30 cellular contexts compared by ENCODE assay signal in genomic region chr16:57020651-57021050, GRCh38. TPM values are rescaled to one million over a fixed set of nuclear protein-coding genes. Genes with fewer than 3 reads are reported as not detected.
DNase-seq lines count a peak whose midpoint lies in the region; ATAC-seq, FAIRE-seq and TF ChIP-seq lines count a peak whose summit lies in the region.
"Had no signal": no experiment of that assay in that cellular context is flagged by ENCODE, and none has a peak within 500 bp of the region (broad histone marks: within the 10 kb centered on the region; RNA-seq: fewer than 3 reads in every experiment).

No MANE protein-coding gene starts in this region.

- peak; percentile 27 for DNase-seq in activated T-cell treated with anti-CD3 and anti-CD28 coated beads, Interleukin-2, amount 50 U/mL, for 24 hours
- DNase-seq in activated T-cell treated with anti-CD3 and anti-CD28 coated beads, Interleukin-2, amount 50 U/mL, for 1 hour = no peak
- DNase-seq in CD8-positive, alpha-beta T cell = no peak
- DNase-seq in bronchial epithelial cell (ENCODE audit: low read depth) = no peak
- no peak for DNase-seq in progenitor cell of endocrine pancreas (ENCODE audit: low spot score, unreplicated experiment)
- no peak for DNase-seq in HAP-1 (ENCODE audit: low spot score in 2 of 2)
- DNase-seq in frontal cortex (ENCODE audit: low spot score in 2 of 2) = no peak
- DNase-seq: activated B cell treated with CpG ODN at 0.5 μM for 24 hours; activated T-cell treated with anti-CD3 and anti-CD28 coated beads, Interleukin-2, amount 50 U/mL, for 72 hours; BE2C; DMS79; GDM1; left ventricle myocardium superior; NCI-H1092 treated with DMSO at 0.1 percent for 48 hours; NCI-H1930; NCI-H69; SIG-M5; stimulated activated CD4-positive, alpha-beta T cell treated with anti-CD3 and anti-CD28 coated beads, Interleukin-2, amount 100 ng/mL, for 24 hours; transverse colon had no signal

- H3K36me3 Mint-ChIP-seq in activated T-cell treated with anti-CD3 and anti-CD28 coated beads, Interleukin-2, amount 50 U/mL, for 24 hours (ENCODE audit: low read depth) = peaks cover 94% of the 10 kb centered on the region
- H3K36me3 Mint-ChIP-seq in CD8-positive, alpha-beta T cell = peaks cover 88% of the 10 kb centered on the region
- H3K36me3 Mint-ChIP-seq in progenitor cell of endocrine pancreas (ENCODE audit: insufficient read depth) = no peaks in the 10 kb centered on the region
- H3K36me3 Mint-ChIP-seq: brain, mesothelial cell of epicardium had no signal

- TF ChIP-seq CTCF in CD8-positive, alpha-beta T cell (IDR thresholded peaks at IDR 0.05) = no peak
- TF ChIP-seq CTCF in bronchial epithelial cell (IDR thresholded peaks at IDR 0.05; ENCODE audit: insufficient read depth, low read length, severe bottlenecking) (no peak), progenitor cell of endocrine pancreas (IDR thresholded peaks at IDR 0.05; ENCODE audit: unreplicated experiment) (no peak)

- no peak for ATAC-seq in CD8-positive, alpha-beta T cell
- no peak for ATAC-seq in GM21447 (IDR thresholded peaks at IDR 0.05; ENCODE audit: unreplicated experiment)
- ATAC-seq: activated T-cell treated with anti-CD3 and anti-CD28 coated beads, Interleukin-2, amount 50 U/mL, for 72 hours; left ventricle myocardium superior had no signal

- peaks cover 54% of the 10 kb centered on the region for H3K36me3 ChIP-seq in CD8-positive, alpha-beta T cell (ENCODE audit: insufficient read depth, low read length)
- H3K36me3 ChIP-seq in bronchial epithelial cell (ENCODE audit: control insufficient read depth, insufficient read depth, low read length) = no peaks in the 10 kb centered on the region
- no peaks in the 10 kb centered on the region for H3K36me3 ChIP-seq in HAP-1 (replicated peaks)
- H3K36me3 ChIP-seq: BE2C had no signal

- H3K4me3 ChIP-seq in CD8-positive, alpha-beta T cell (ENCODE audit: low read depth, low read length) = no peak overlapping the region
- H3K4me3 ChIP-seq in bronchial epithelial cell (ENCODE audit: low read depth, low read length) (no peak overlapping the region), HAP-1 (no peak overlapping the region)
- H3K4me3 ChIP-seq: transverse colon had no signal

- in situ Hi-C loops in HAP-1 (cut with MboI; ENCODE audit: low sequenced_read_pairs) = no loop called here

- H3K27ac Mint-ChIP-seq in activated T-cell treated with anti-CD3 and anti-CD28 coated beads, Interleukin-2, amount 50 U/mL, for 24 hours = peak overlapping the region; percentile 67
- H3K27ac Mint-ChIP-seq in CD8-positive, alpha-beta T cell = peak overlapping the region; percentile 60
- H3K27ac Mint-ChIP-seq in progenitor cell of endocrine pancreas = peak overlapping the region; percentile 42
- H3K27ac Mint-ChIP-seq: brain, mesothelial cell of epicardium, nephron had no signal

- H3K27me3 Mint-ChIP-seq in activated T-cell treated with anti-CD3 and anti-CD28 coated beads, Interleukin-2, amount 50 U/mL, for 24 hours = no peaks in the 10 kb centered on the region
- H3K27me3 Mint-ChIP-seq in CD8-positive, alpha-beta T cell (ENCODE audit: low read depth) = no peaks in the 10 kb centered on the region
- peaks cover 30% of the 10 kb centered on the region for H3K27me3 Mint-ChIP-seq in progenitor cell of endocrine pancreas
- H3K27me3 Mint-ChIP-seq: activated B cell treated with CpG ODN at 0.5 μM for 24 hours had no signal

- peak; percentile 77 for FAIRE-seq in bronchial epithelial cell (lab: Jason Lieb, UNC)
- FAIRE-seq in frontal cortex (lab: Jason Lieb, UNC) = no peak
- FAIRE-seq: H54, islet of Langerhans, RCC 7860 had no signal

- POLR2A ChIA-PET in CD8-positive, alpha-beta T cell (lab: Charles Lee) = interaction anchor here (0.8 to 1.6 kb wide), 3 partner anchors 11 to 31 kb away, joined by 4 to 8 read pairs (median 6); partner anchors contain the start of gene NLRC5

- H3K4me3 Mint-ChIP-seq in activated T-cell treated with anti-CD3 and anti-CD28 coated beads, Interleukin-2, amount 50 U/mL, for 24 hours = no peak overlapping the region
- no peak overlapping the region for H3K4me3 Mint-ChIP-seq in CD8-positive, alpha-beta T cell
- H3K4me3 Mint-ChIP-seq in progenitor cell of endocrine pancreas (ENCODE audit: low read depth) = no peak overlapping the region
- H3K4me3 Mint-ChIP-seq: activated B cell treated with CpG ODN at 0.5 μM for 24 hours; activated T-cell treated with anti-CD3 and anti-CD28 coated beads, Interleukin-2, amount 50 U/mL, for 72 hours; brain; mesothelial cell of epicardium; nephron had no signal

- H3K4me1 Mint-ChIP-seq in activated T-cell treated with anti-CD3 and anti-CD28 coated beads, Interleukin-2, amount 50 U/mL, for 24 hours (ENCODE audit: low read depth) = peaks cover 88% of the 10 kb centered on the region
- H3K4me1 Mint-ChIP-seq in CD8-positive, alpha-beta T cell (ENCODE audit: low read depth) = peaks cover 89% of the 10 kb centered on the region
- H3K4me1 Mint-ChIP-seq in progenitor cell of endocrine pancreas (ENCODE audit: low read depth) = no peaks in the 10 kb centered on the region
- H3K4me1 Mint-ChIP-seq: brain, mesothelial cell of epicardium, nephron had no signal

- peaks cover 2% of the 10 kb centered on the region for H3K9me3 Mint-ChIP-seq in activated T-cell treated with anti-CD3 and anti-CD28 coated beads, Interleukin-2, amount 50 U/mL, for 24 hours
- no peaks in the 10 kb centered on the region for H3K9me3 Mint-ChIP-seq in CD8-positive, alpha-beta T cell
- H3K9me3 Mint-ChIP-seq in progenitor cell of endocrine pancreas (ENCODE audit: low read depth) = no peaks in the 10 kb centered on the region
- H3K9me3 Mint-ChIP-seq: activated B cell treated with CpG ODN at 0.5 μM for 24 hours; activated T-cell treated with anti-CD3 and anti-CD28 coated beads, Interleukin-2, amount 50 U/mL, for 72 hours; mesothelial cell of epicardium; nephron had no signal

- CTCF ChIA-PET in CD8-positive, alpha-beta T cell (lab: Charles Lee) = interaction anchor here (1.1 to 7.7 kb wide), 5 partner anchors 12 to 57 kb away, joined by 3 to 64 read pairs (median 3); partner anchors contain the start of gene CETP

- no peaks in the 10 kb centered on the region for H3K9me3 ChIP-seq in CD8-positive, alpha-beta T cell (ENCODE audit: low read length)
- H3K9me3 ChIP-seq in HAP-1 = no peaks in the 10 kb centered on the region
- H3K9me3 ChIP-seq: BE2C, transverse colon had no signal

- no peaks in the 10 kb centered on the region for H3K27me3 ChIP-seq in CD8-positive, alpha-beta T cell (ENCODE audit: insufficient read depth, low read length)
- H3K27me3 ChIP-seq in bronchial epithelial cell (ENCODE audit: control insufficient read depth, insufficient read depth, low read length) = no peaks in the 10 kb centered on the region
- no peaks in the 10 kb centered on the region for H3K27me3 ChIP-seq in HAP-1 (ENCODE audit: low read depth)
- H3K27me3 ChIP-seq: BE2C, transverse colon had no signal

- intact Hi-C loops in CD8-positive, alpha-beta T cell (cut with DNase I, micrococcal nuclease) = no loop called here

- H3K27ac ChIP-seq in CD8-positive, alpha-beta T cell (ENCODE audit: low read depth, low read length) = no peak overlapping the region
- H3K27ac ChIP-seq: transverse colon had no signal

- H3K4me1 ChIP-seq in CD8-positive, alpha-beta T cell (ENCODE audit: insufficient read depth, low read length) = peaks cover 91% of the 10 kb centered on the region
- no peaks in the 10 kb centered on the region for H3K4me1 ChIP-seq in HAP-1
- H3K4me1 ChIP-seq: BE2C, transverse colon had no signal

RNA-seq across cellular contexts. Expression of gene NLRC5, which starts 31.3 kb away (rescaled TPM):
- 100 to 1,000 TPM; 670 to 690 TPM for total RNA-seq in CD8-positive, alpha-beta T cell
- total RNA-seq in bronchial epithelial cell (2.1 and 2.2 TPM in 2 replicates), progenitor cell of endocrine pancreas (not detected in 2 replicates), frontal cortex (0.41 TPM)

RNA-seq across cellular contexts. Expression of gene CETP, which starts 58.9 kb away (rescaled TPM):
- total RNA-seq in CD8-positive, alpha-beta T cell = under 1 TPM in 1 of 2 experiments, not detected in 1; 0.19 TPM
- total RNA-seq in bronchial epithelial cell (not detected in 2 replicates), progenitor cell of endocrine pancreas (not detected in 2 replicates), frontal cortex (0.82 TPM)
- total RNA-seq: chondrocyte, HT-29, osteoblast, renal cortical epithelial cell had no signal

Comparison
In these comparisons a context has a peak if more than half of its experiments do, and no peak if none do; other contexts are left out.
1. RNA of gene NLRC5, which starts 31.3 kb away (total RNA-seq): 670 to 690 TPM in CD8-positive, alpha-beta T cell; 2.1 to 2.2 TPM in bronchial epithelial cell, 0.41 TPM in frontal cortex (single experiment) and not detected in progenitor cell of endocrine pancreas; every median in the first group is over 100 times any median in the second.
2. Peak in every context shown above with its lines, with median percentiles within 50 percentile points of each other: H3K27ac Mint-ChIP-seq.